15 cellular contexts compared by ENCODE assay signal in the genomic region with DNA sequence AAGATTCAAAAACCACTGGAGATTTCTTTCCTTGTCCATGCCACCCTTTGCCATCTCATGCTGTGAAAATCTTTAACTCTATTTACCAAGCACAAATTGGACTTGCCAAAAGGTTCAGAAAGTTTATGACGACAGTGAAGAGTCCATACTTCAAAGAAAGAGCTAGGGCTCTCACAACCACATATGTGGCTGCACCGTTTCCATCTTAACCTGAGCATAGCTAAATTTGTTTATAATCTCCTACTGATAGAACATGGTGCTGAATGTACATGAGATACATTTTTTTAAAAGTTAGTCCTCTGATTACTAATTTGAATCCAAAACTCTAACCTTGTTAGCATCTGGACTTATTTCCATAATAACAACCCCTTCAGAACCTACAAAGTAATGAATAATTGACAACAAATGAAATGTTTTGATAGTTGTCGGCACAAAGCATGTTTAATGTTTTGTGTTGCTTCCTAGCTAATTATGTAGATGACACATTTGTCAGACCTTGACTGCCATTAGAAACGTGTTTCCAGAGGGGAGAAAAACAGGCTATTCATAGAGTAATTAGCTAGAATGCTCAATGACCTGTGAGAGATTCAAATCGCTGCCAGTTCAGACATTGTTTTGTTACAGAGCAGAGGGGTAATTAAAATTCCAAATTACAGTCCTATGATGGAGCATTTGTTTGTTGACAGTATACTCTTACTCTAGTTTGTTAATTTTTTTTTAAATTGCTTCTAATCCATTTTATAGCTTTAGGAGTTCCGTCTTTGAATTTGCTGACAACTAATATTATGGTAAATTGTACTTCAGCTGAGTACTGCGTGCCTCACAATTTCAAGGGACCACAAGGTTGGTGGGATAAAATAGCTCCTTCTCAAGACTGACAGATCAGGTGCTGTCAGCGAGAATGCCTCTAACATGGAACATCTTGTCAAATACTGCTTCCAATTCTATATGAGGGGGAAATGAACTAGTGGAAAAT.
DNase-seq lines count a peak whose midpoint lies in the region; ATAC-seq lines count a peak whose summit lies in the region.
"Had no signal": no experiment of that assay in that cellular context is flagged by ENCODE, and none has a peak within 500 bp of the region (broad histone marks: within the 10 kb centered on the region; RNA-seq: fewer than 3 reads in every experiment).

No MANE protein-coding gene starts in this region.

- H3K27me3 Mint-ChIP-seq in activated naive CD4-positive, alpha-beta T cell treated with anti-CD3 and anti-CD28 coated beads, Interleukin-2, amount 50 U/mL, for 24 hours: no peaks in the 10 kb centered on the region
- no peaks in the 10 kb centered on the region for H3K27me3 Mint-ChIP-seq in activated naive CD8-positive, alpha-beta T cell treated with anti-CD3 and anti-CD28 coated beads, Interleukin-2, amount 50 U/mL, for 24 hours
- no peaks in the 10 kb centered on the region for H3K27me3 Mint-ChIP-seq in stimulated activated memory B cell treated with anti-CD40 and anti-IgM and Interleukin-4, amounts not matched to agents 10 μg/mL and 1 μg/mL and 100 μg/mL, for 72 hours

- no peak for DNase-seq in activated naive CD4-positive, alpha-beta T cell treated with Interleukin-2 at 50 U/mL for 16 hours
- DNase-seq in NCI-H1694 treated with DMSO at 0.1 percent for 48 hours (lab: John Stamatoyannopoulos, UW) (peak; percentile 69), NCI-H2227 treated with DMSO at 0.1 percent for 48 hours (lab: John Stamatoyannopoulos, UW) (no peak), iPS-NIHi7 (ENCODE audit: extremely low spot score) (no peak), NCI-H187 (lab: John Stamatoyannopoulos, UW) (no peak)
- DNase-seq in activated naive CD8-positive, alpha-beta T cell treated with anti-CD3 and anti-CD28 coated beads, Interleukin-2, amount 50 U/mL, for 24 hours: no peak
- DNase-seq: activated T-cell treated with anti-CD3 and anti-CD28 coated beads, Interleukin-2, amount 50 U/mL, for 48 hours; cortex of kidney; gastrocnemius medialis; GF-D8; NCI-H226 had no signal

- H3K4me3 Mint-ChIP-seq in activated naive CD4-positive, alpha-beta T cell treated with anti-CD3 and anti-CD28 coated beads, Interleukin-2, amount 50 U/mL, for 24 hours: peak overlapping the region; percentile 40
- no peak overlapping the region for H3K4me3 Mint-ChIP-seq in activated naive CD8-positive, alpha-beta T cell treated with anti-CD3 and anti-CD28 coated beads, Interleukin-2, amount 50 U/mL, for 24 hours
- no peak overlapping the region for H3K4me3 Mint-ChIP-seq in stimulated activated memory B cell treated with anti-CD40 and anti-IgM and Interleukin-4, amounts not matched to agents 10 μg/mL and 1 μg/mL and 100 μg/mL, for 72 hours
- H3K4me3 Mint-ChIP-seq: nephron, WTC11 had no signal

- H3K9me3 Mint-ChIP-seq in activated naive CD4-positive, alpha-beta T cell treated with anti-CD3 and anti-CD28 coated beads, Interleukin-2, amount 50 U/mL, for 24 hours: no peaks in the 10 kb centered on the region
- no peaks in the 10 kb centered on the region for H3K9me3 Mint-ChIP-seq in activated naive CD8-positive, alpha-beta T cell treated with anti-CD3 and anti-CD28 coated beads, Interleukin-2, amount 50 U/mL, for 24 hours
- no peaks in the 10 kb centered on the region for H3K9me3 Mint-ChIP-seq in stimulated activated memory B cell treated with anti-CD40 and anti-IgM and Interleukin-4, amounts not matched to agents 10 μg/mL and 1 μg/mL and 100 μg/mL, for 72 hours
- H3K9me3 Mint-ChIP-seq: nephron, WTC11 had no signal

- peaks cover 16% of the 10 kb centered on the region for H3K36me3 Mint-ChIP-seq in activated naive CD4-positive, alpha-beta T cell treated with anti-CD3 and anti-CD28 coated beads, Interleukin-2, amount 50 U/mL, for 24 hours
- H3K36me3 Mint-ChIP-seq in activated naive CD8-positive, alpha-beta T cell treated with anti-CD3 and anti-CD28 coated beads, Interleukin-2, amount 50 U/mL, for 24 hours (ENCODE audit: low read depth): peaks cover 11% of the 10 kb centered on the region
- H3K36me3 Mint-ChIP-seq in stimulated activated memory B cell treated with anti-CD40 and anti-IgM and Interleukin-4, amounts not matched to agents 10 μg/mL and 1 μg/mL and 100 μg/mL, for 72 hours: peaks cover 38% of the 10 kb centered on the region
- H3K36me3 Mint-ChIP-seq: WTC11 had no signal

- peak overlapping the region; percentile 91 for H3K27ac Mint-ChIP-seq in activated naive CD4-positive, alpha-beta T cell treated with anti-CD3 and anti-CD28 coated beads, Interleukin-2, amount 50 U/mL, for 24 hours
- peak overlapping the region; percentile 59 for H3K27ac Mint-ChIP-seq in activated naive CD8-positive, alpha-beta T cell treated with anti-CD3 and anti-CD28 coated beads, Interleukin-2, amount 50 U/mL, for 24 hours
- H3K27ac Mint-ChIP-seq in stimulated activated memory B cell treated with anti-CD40 and anti-IgM and Interleukin-4, amounts not matched to agents 10 μg/mL and 1 μg/mL and 100 μg/mL, for 72 hours: peak overlapping the region; percentile 2
- H3K27ac Mint-ChIP-seq: nephron, WTC11 had no signal

- peaks cover 93% of the 10 kb centered on the region for H3K4me1 Mint-ChIP-seq in activated naive CD4-positive, alpha-beta T cell treated with anti-CD3 and anti-CD28 coated beads, Interleukin-2, amount 50 U/mL, for 24 hours
- H3K4me1 Mint-ChIP-seq in activated naive CD8-positive, alpha-beta T cell treated with anti-CD3 and anti-CD28 coated beads, Interleukin-2, amount 50 U/mL, for 24 hours: peaks cover 81% of the 10 kb centered on the region
- peaks cover 82% of the 10 kb centered on the region for H3K4me1 Mint-ChIP-seq in stimulated activated memory B cell treated with anti-CD40 and anti-IgM and Interleukin-4, amounts not matched to agents 10 μg/mL and 1 μg/mL and 100 μg/mL, for 72 hours

- ATAC-seq in activated naive CD8-positive, alpha-beta T cell treated with anti-CD3 and anti-CD28 coated beads, Interleukin-2, amount 50 U/mL, for 24 hours: peak; percentile 39
- no peak for ATAC-seq in stimulated activated memory B cell treated with anti-CD40 and anti-IgM and Interleukin-4, amounts not matched to agents 10 μg/mL and 1 μg/mL and 100 μg/mL, for 72 hours
- ATAC-seq: gastrocnemius medialis had no signal

Comparison
In these comparisons a context has a peak if more than half of its experiments do, and no peak if none do; other contexts are left out.
1. H3K27ac Mint-ChIP-seq: peak in every context shown above with its lines; median percentile 91 in activated naive CD4-positive, alpha-beta T cell treated with anti-CD3 and anti-CD28 coated beads, Interleukin-2, amount 50 U/mL, for 24 hours; 59 in activated naive CD8-positive, alpha-beta T cell treated with anti-CD3 and anti-CD28 coated beads, Interleukin-2, amount 50 U/mL, for 24 hours; 2 in stimulated activated memory B cell treated with anti-CD40 and anti-IgM and Interleukin-4, amounts not matched to agents 10 μg/mL and 1 μg/mL and 100 μg/mL, for 72 hours.